In genomic region chr2:55460562-55460961, GRCh38 we compare ENCODE assay signal across 19 cellular contexts. TPM values are rescaled to one million over a fixed set of nuclear protein-coding genes. Genes with fewer than 3 reads are reported as not detected.
DNase-seq lines count a peak whose midpoint lies in the region; ATAC-seq, FAIRE-seq and TF ChIP-seq lines count a peak whose summit lies in the region.
"Had no signal": no experiment of that assay in that cellular context is flagged by ENCODE, and none has a peak within 500 bp of the region (broad histone marks: within the 10 kb centered on the region; RNA-seq: fewer than 3 reads in every experiment).

No MANE protein-coding gene starts in this region.

- H3K9me1 ChIP-seq in K562 (ENCODE audit: control insufficient read depth, insufficient read depth, low read length): no peaks in the 10 kb centered on the region

- WGBS in K562 (ENCODE audit: insufficient coverage, low coverage, missing lambda C conversion rate): 16% methylated on average over 3 of the region's 3 CpGs
- 76% methylated on average over 3 of the region's 3 CpGs for WGBS in hepatocyte (ENCODE audit: low lambda C conversion rate, missing lambda C conversion rate)

- H3K9me2 ChIP-seq in hepatocyte (replicated peaks; ENCODE audit: insufficient read depth): no peaks in the 10 kb centered on the region

- H3K4me3 ChIP-seq in ACC112 (ENCODE audit: low read depth, low read length) (peak overlapping the region; percentile 8; the same call in 1 of the 2 replicates), K562 (no peak overlapping the region), kidney epithelial cell (ENCODE audit: low read depth, low read length) (no peak overlapping the region), hepatocyte (no peak overlapping the region)
- H3K4me3 ChIP-seq: neural progenitor cell, sigmoid colon had no signal

- H3K4me2 ChIP-seq in K562 (ENCODE audit: insufficient read depth, low read length) (peak overlapping the region; percentile 79), hepatocyte (no peak overlapping the region)
- H3K4me2 ChIP-seq: neural progenitor cell had no signal

- H3K9me3 Mint-ChIP-seq in HFFc6: peaks cover 16% of the 10 kb centered on the region
- H3K9me3 Mint-ChIP-seq: memory B cell; stimulated activated memory B cell treated with anti-CD40 and anti-IgM and Interleukin-4, amounts not matched to agents 10 μg/mL and 1 μg/mL and 100 μg/mL, for 72 hours; T-helper 2 cell treated with Interferon-gamma antibody and Interleukin-4, amounts not matched to agents 5 μg/mL and 100 μg/mL, for 36 hours had no signal

- FAIRE-seq in K562 (lab: Jason Lieb, UNC): peak; percentile 11
- FAIRE-seq: endothelial cell of umbilical vein had no signal

- in situ Hi-C loops in K562 (cut with MboI): no loop called here

- no peak overlapping the region for H3K27ac Mint-ChIP-seq in HFFc6
- H3K27ac Mint-ChIP-seq: activated naive CD8-positive, alpha-beta T cell; memory B cell; neural progenitor cell; stimulated activated memory B cell treated with anti-CD40 and anti-IgM and Interleukin-4, amounts not matched to agents 10 μg/mL and 1 μg/mL and 100 μg/mL, for 72 hours; T-helper 2 cell treated with Interferon-gamma antibody and Interleukin-4, amounts not matched to agents 5 μg/mL and 100 μg/mL, for 36 hours had no signal

- H3K4me1 ChIP-seq in ACC112 (ENCODE audit: control insufficient read depth, insufficient read depth, low read length, unreplicated experiment) (peaks cover 6% of the 10 kb centered on the region), K562 (replicated peaks in 1 of 2; ENCODE audit: control insufficient read depth in 2 of 2, insufficient read depth in 2 of 2, low read length in 2 of 2) (peaks cover 0 to 25% of the 10 kb centered on the region in 2 experiments; a peak in 4 of 5 replicates), hepatocyte (ENCODE audit: insufficient read depth) (no peaks in the 10 kb centered on the region)
- H3K4me1 ChIP-seq: neural progenitor cell, sigmoid colon had no signal

- no peak overlapping the region for H3K27ac ChIP-seq in ACC112 (ENCODE audit: low read depth, low read length)
- peak overlapping the region; percentile 74; the same call in 1 of the 3 replicates for H3K27ac ChIP-seq in K562 (ENCODE audit: extremely low read depth, low read depth, low read length)
- no peak overlapping the region for H3K27ac ChIP-seq in hepatocyte
- H3K27ac ChIP-seq: neural progenitor cell, sigmoid colon had no signal

- H3K9ac ChIP-seq in K562 (ENCODE audit: insufficient read depth in 1 of 2, low read depth in 2 of 2, low read length in 2 of 2): peak overlapping the region in 1 of 2 experiments; percentile 55; a peak in 2 of 4 replicates
- H3K9ac ChIP-seq: neural progenitor cell had no signal

- ATAC-seq in K562 (peak; percentile 57), GM18519 (IDR thresholded peaks at IDR 0.05; ENCODE audit: low FRiP score, unreplicated experiment) (no peak)
- ATAC-seq: stimulated activated memory B cell treated with anti-CD40 and anti-IgM and Interleukin-4, amounts not matched to agents 10 μg/mL and 1 μg/mL and 100 μg/mL, for 72 hours had no signal

- peaks cover 7% of the 10 kb centered on the region for H3K36me3 Mint-ChIP-seq in HFFc6 (ENCODE audit: low read depth)
- H3K36me3 Mint-ChIP-seq: memory B cell; neural progenitor cell; stimulated activated memory B cell treated with anti-CD40 and anti-IgM and Interleukin-4, amounts not matched to agents 10 μg/mL and 1 μg/mL and 100 μg/mL, for 72 hours had no signal

- TF ChIP-seq EP300 in K562 (IDR thresholded peaks at IDR 0.05; ENCODE audit: low read length): no peak

- DNase-seq in HFFc6: no peak
- DNase-seq in K562 (ENCODE audit: extremely low read depth in 1 of 4, low spot score in 3 of 4): peak in 2 of 4 experiments; percentile 29 to 30
- DNase-seq in kidney epithelial cell (ENCODE audit: low read depth): peak; percentile 5
- DNase-seq in DMS153 treated with DMSO at 0.1 percent for 48 hours (lab: John Stamatoyannopoulos, UW; ENCODE audit: unreplicated experiment): no peak
- DNase-seq in hepatocyte (ENCODE audit: low spot score): no peak
- DNase-seq in NCI-H2171 (lab: John Stamatoyannopoulos, UW): no peak
- DNase-seq: activated CD4-positive, alpha-beta T cell treated with anti-CD3 and anti-CD28 coated beads for 48 hours; activated T-cell treated with anti-CD3 and anti-CD28 coated beads, Interleukin-2, amount 50 U/mL, for 1 hour; NCI-H2107; SHP77; sigmoid colon had no signal

- no peak for TF ChIP-seq RAD21 in K562 (CRISPR knock-in tag; conservative IDR thresholded peaks at IDR 0.05 in 1 of 2, IDR thresholded peaks at IDR 0.05 in 1 of 2)

- TF ChIP-seq CTCF in HFFc6 (IDR thresholded peaks at IDR 0.05) (no peak), K562 (IDR thresholded peaks at IDR 0.05 in 2 of 3, conservative IDR thresholded peaks at IDR 0.05 in 1 of 3; ENCODE audit: insufficient read depth in 2 of 3, low read depth in 1 of 3, low read length in 3 of 3) (no peak), kidney epithelial cell (IDR thresholded peaks at IDR 0.05; ENCODE audit: insufficient read depth, low read length, poor library complexity, severe bottlenecking) (no peak), hepatocyte (IDR thresholded peaks at IDR 0.05; ENCODE audit: poor library complexity) (no peak)

- H3K79me2 ChIP-seq in ACC112 (ENCODE audit: control insufficient read depth, insufficient read depth, low read length, unreplicated experiment) (no peaks in the 10 kb centered on the region), K562 (ENCODE audit: control insufficient read depth, insufficient read depth, low read length) (no peaks in the 10 kb centered on the region), hepatocyte (no peaks in the 10 kb centered on the region)

- TF ChIP-seq POLR2A in K562 (conservative IDR thresholded peaks at IDR 0.05): no peak

- H3K9me3 ChIP-seq in K562 (replicated peaks; ENCODE audit: control insufficient read depth, insufficient read depth, low read depth, low read length) (no peaks in the 10 kb centered on the region), hepatocyte (ENCODE audit: low read depth) (no peaks in the 10 kb centered on the region)
- H3K9me3 ChIP-seq: sigmoid colon had no signal

- BruUV-seq in K562 (replicated peaks; lab: Mats Ljungman, UMichigan): no TSS peak

- H3K4me3 Mint-ChIP-seq in HFFc6: peak overlapping the region; percentile 48
- H3K4me3 Mint-ChIP-seq: activated naive CD8-positive, alpha-beta T cell; memory B cell; neural progenitor cell; stimulated activated memory B cell treated with anti-CD40 and anti-IgM and Interleukin-4, amounts not matched to agents 10 μg/mL and 1 μg/mL and 100 μg/mL, for 72 hours; T-helper 2 cell treated with Interferon-gamma antibody and Interleukin-4, amounts not matched to agents 5 μg/mL and 100 μg/mL, for 36 hours had no signal

- no peaks in the 10 kb centered on the region for H3K27me3 ChIP-seq in ACC112 (ENCODE audit: insufficient read depth, low read length)
- no peaks in the 10 kb centered on the region for H3K27me3 ChIP-seq in K562 (ENCODE audit: control insufficient read depth in 2 of 2, insufficient read depth in 2 of 2, low read length in 2 of 2)
- H3K27me3 ChIP-seq in kidney epithelial cell (ENCODE audit: control insufficient read depth, insufficient read depth, low read length): no peaks in the 10 kb centered on the region
- no peaks in the 10 kb centered on the region for H3K27me3 ChIP-seq in hepatocyte
- H3K27me3 ChIP-seq: neural progenitor cell, sigmoid colon had no signal

- peaks cover 14% of the 10 kb centered on the region; the same call in 1 of the 2 replicates for H3K4me1 Mint-ChIP-seq in HFFc6 (ENCODE audit: low read depth)
- H3K4me1 Mint-ChIP-seq: memory B cell; neural progenitor cell; stimulated activated memory B cell treated with anti-CD40 and anti-IgM and Interleukin-4, amounts not matched to agents 10 μg/mL and 1 μg/mL and 100 μg/mL, for 72 hours had no signal

- H3K27me3 Mint-ChIP-seq in HFFc6 (ENCODE audit: insufficient read depth): peaks cover 28% of the 10 kb centered on the region

- intact Hi-C loops in K562 (cut with micrococcal nuclease): loop anchor here (2.0 kb wide), 1 partner anchor 58 kb away; the partner anchor contains the start of gene CFAP36

- H4K20me1 ChIP-seq in K562 (replicated peaks; ENCODE audit: control insufficient read depth, insufficient read depth, low read length): no peaks in the 10 kb centered on the region
- no peaks in the 10 kb centered on the region for H4K20me1 ChIP-seq in hepatocyte (ENCODE audit: insufficient read depth, poor library complexity, severe bottlenecking)

- CTCF ChIA-PET in K562 (lab: Yijun Ruan, JAX; ENCODE audit: low intra/inter-chr PET ratio): no interaction called here

- H3K36me3 ChIP-seq in ACC112 (ENCODE audit: insufficient read depth, low read length) (no peaks in the 10 kb centered on the region), K562 (ENCODE audit: control insufficient read depth, insufficient read depth, low read length) (no peaks in the 10 kb centered on the region), kidney epithelial cell (ENCODE audit: control insufficient read depth, insufficient read depth, low read length) (no peaks in the 10 kb centered on the region), hepatocyte (replicated peaks; ENCODE audit: insufficient read depth, low read depth) (no peaks in the 10 kb centered on the region)
- H3K36me3 ChIP-seq: neural progenitor cell, sigmoid colon had no signal

- H2AFZ ChIP-seq in ACC112 (ENCODE audit: low read length, unreplicated experiment) (peak overlapping the region; percentile 84), K562 (ENCODE audit: low read depth, low read length) (peak overlapping the region; percentile 85), hepatocyte (no peak overlapping the region)
- H2AFZ ChIP-seq: neural progenitor cell had no signal

- POLR2A ChIA-PET in K562 (lab: Yijun Ruan, JAX): no interaction called here

RNA-seq across cellular contexts. Expression of gene CCDC88A, which starts 40.9 kb away (rescaled TPM):
- 10 to 100 TPM; 39.7 to 62.5 (median 45.7) TPM for total RNA-seq in HFFc6 (2021; fragmentation: NEBNext Ultra II Directional; extraction: Animal tissue kit (Norgen Biotek cat#: 25700))
- 92.0 and 356 TPM in 2 replicates for total RNA-seq in K562 (2011; cell fraction: chromatin; rRNA removed; ENCODE audit: low replicate concordance)
- total RNA-seq in K562 (2011; cell fraction: nucleolus; rRNA removed): 44.2 and 71.7 TPM in 2 replicates
- total RNA-seq in K562 (2011; cell fraction: nucleoplasm; rRNA removed): 155 and 284 TPM in 2 replicates
- total RNA-seq in K562 (2014; rRNA removed) (43.9 and 50.8 TPM in 2 replicates), K562 (2014; rRNA removed; fragmentation: Illumina TruSeq; extraction: Trizol) (98.2 and 102 TPM in 2 replicates), K562 (2015; rRNA removed; fragmentation: Illumina TruSeq; extraction: Trizol) (88.3 and 102 TPM in 2 replicates), K562 (2021) (65.6 and 68.8 TPM in 2 replicates), kidney epithelial cell (18.8 and 25.2 TPM in 2 replicates), hepatocyte (30.4 and 31.0 TPM in 2 replicates)
- polyA plus RNA-seq in K562 (2011; rRNA removed) (63.8 and 71.5 TPM in 2 replicates), K562 (2014; fragmentation: Illumina TruSeq; extraction: Trizol) (45.6 and 55.6 TPM in 2 replicates), K562 (2014; fragmentation: Nextera tagmentation; extraction: Ambion mirVana) (10 to 100 TPM; 29.3 to 30.3 TPM), K562 (2014; rRNA removed) (30.5 and 33.5 TPM in 2 replicates), hepatocyte (12.2 and 16.6 TPM in 2 replicates)
- polyA plus RNA-seq in K562 (2011; cell fraction: cytosol; rRNA removed): 15.1 and 24.2 TPM in 2 replicates
- polyA plus RNA-seq in K562 (2011; cell fraction: nucleus; rRNA removed): 61.4 and 72.4 TPM in 2 replicates
- 32.7 and 34.8 TPM in 2 replicates for polyA plus RNA-seq in K562 (2012)
- 209 and 231 TPM in 2 replicates for polyA minus RNA-seq in K562 (2011; rRNA and poly(A)+ RNA removed)
- polyA minus RNA-seq in K562 (2011; cell fraction: cytosol; rRNA and poly(A)+ RNA removed): 44.0 and 48.9 TPM in 2 replicates
- polyA minus RNA-seq in K562 (2011; cell fraction: nucleus; rRNA and poly(A)+ RNA removed): 93.4 and 163 TPM in 2 replicates

RNA-seq across cellular contexts. Expression of gene CFAP36, which starts 59.0 kb away (rescaled TPM):
- 10 to 100 TPM; 28.2 to 33.0 (median 32.1) TPM for total RNA-seq in HFFc6 (2021; fragmentation: NEBNext Ultra II Directional; extraction: Animal tissue kit (Norgen Biotek cat#: 25700))
- total RNA-seq in K562 (2011; cell fraction: chromatin; rRNA removed; ENCODE audit: low replicate concordance): 12.8 and 27.9 TPM in 2 replicates
- 6.6 and 9.0 TPM in 2 replicates for total RNA-seq in K562 (2011; cell fraction: nucleolus; rRNA removed)
- 16.8 and 26.4 TPM in 2 replicates for total RNA-seq in K562 (2011; cell fraction: nucleoplasm; rRNA removed)
- total RNA-seq in K562 (2014; rRNA removed): 17.4 and 17.7 TPM in 2 replicates
- 30.8 and 42.9 TPM in 2 replicates for total RNA-seq in K562 (2014; rRNA removed; fragmentation: Illumina TruSeq; extraction: Trizol)
- total RNA-seq in K562 (2015; rRNA removed; fragmentation: Illumina TruSeq; extraction: Trizol): 27.4 and 35.2 TPM in 2 replicates
- total RNA-seq in K562 (2021): 23.1 and 23.5 TPM in 2 replicates
- polyA plus RNA-seq in K562 (2011; rRNA removed): 36.8 and 45.9 TPM in 2 replicates
- 3.9 and 9.8 TPM in 2 replicates for polyA plus RNA-seq in K562 (2011; cell fraction: cytosol; rRNA removed)
- polyA plus RNA-seq in K562 (2011; cell fraction: nucleus; rRNA removed): 9.4 and 14.2 TPM in 2 replicates
- 33.9 and 54.4 TPM in 2 replicates for polyA plus RNA-seq in K562 (2012)
- 27.6 and 35.8 TPM in 2 replicates for polyA plus RNA-seq in K562 (2014; fragmentation: Illumina TruSeq; extraction: Trizol)
- 10 to 100 TPM; 13.2 to 19.5 TPM for polyA plus RNA-seq in K562 (2014; fragmentation: Nextera tagmentation; extraction: Ambion mirVana)
- 30.2 and 31.3 TPM in 2 replicates for polyA plus RNA-seq in K562 (2014; rRNA removed)
- 20.7 and 21.7 TPM in 2 replicates for polyA minus RNA-seq in K562 (2011; rRNA and poly(A)+ RNA removed)
- 6.5 and 8.4 TPM in 2 replicates for polyA minus RNA-seq in K562 (2011; cell fraction: cytosol; rRNA and poly(A)+ RNA removed)
- polyA minus RNA-seq in K562 (2011; cell fraction: nucleus; rRNA and poly(A)+ RNA removed): 9.6 and 12.2 TPM in 2 replicates
- 19.6 and 21.8 TPM in 2 replicates for total RNA-seq in kidney epithelial cell
- 26.1 and 26.5 TPM in 2 replicates for total RNA-seq in hepatocyte
- 31.0 and 35.4 TPM in 2 replicates for polyA plus RNA-seq in hepatocyte
